In the genomic region with DNA sequence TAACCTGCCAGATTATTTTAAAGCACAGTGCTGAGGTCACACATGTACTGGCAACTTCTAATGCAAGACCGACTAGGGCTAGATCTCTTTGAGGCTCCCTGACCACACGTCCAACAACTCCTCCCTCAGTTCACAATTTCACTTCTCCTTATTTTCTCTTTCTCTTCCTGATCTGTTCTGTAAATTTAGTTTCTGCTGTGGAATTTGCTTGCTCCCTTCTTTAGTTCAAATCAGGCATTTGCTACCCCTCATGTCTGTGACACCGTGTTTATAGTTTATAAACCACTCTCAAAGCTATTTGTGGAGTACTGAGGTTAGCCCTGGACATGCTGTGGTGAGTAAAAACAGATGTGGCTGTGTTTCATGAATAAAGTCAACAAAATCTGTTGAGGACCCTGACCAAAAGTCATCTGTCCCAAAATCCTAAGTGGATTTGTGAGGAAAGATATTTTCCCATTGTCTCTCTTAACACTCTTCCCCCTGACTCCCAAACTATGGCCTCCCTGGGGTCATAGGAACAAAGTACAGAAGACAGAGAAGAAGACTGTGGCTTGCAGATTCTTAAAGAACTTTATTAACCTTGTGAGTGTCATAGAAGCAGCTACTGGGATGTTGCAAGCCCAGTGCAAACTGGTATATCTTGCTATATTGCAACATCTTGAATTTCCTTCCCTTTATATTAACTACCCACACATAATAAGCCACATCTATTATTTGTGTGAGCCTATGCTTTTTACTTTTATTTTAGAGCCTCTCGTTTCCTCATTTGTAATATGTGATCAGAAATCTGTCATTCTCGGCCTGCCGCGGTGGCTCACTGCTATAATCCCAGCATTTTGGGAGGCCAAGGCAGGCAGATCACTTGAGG, we compare ENCODE assay signal across 9 cellular contexts. TPM values are rescaled to one million over a fixed set of nuclear protein-coding genes. Genes with fewer than 3 reads are reported as not detected.
DNase-seq lines count a peak whose midpoint lies in the region; ATAC-seq and TF ChIP-seq lines count a peak whose summit lies in the region.
"Had no signal": no experiment of that assay in that cellular context is flagged by ENCODE, and none has a peak within 500 bp of the region (broad histone marks: within the 10 kb centered on the region; RNA-seq: fewer than 3 reads in every experiment).

No MANE protein-coding gene starts in this region.

- H2BK5ac ChIP-seq in neuronal stem cell (ENCODE audit: low read length) = no peak overlapping the region

- H2BK12ac ChIP-seq in neuronal stem cell (ENCODE audit: low read length) = no peak overlapping the region

- peak; percentile 33 for ATAC-seq in HG02678 (IDR thresholded peaks at IDR 0.05; ENCODE audit: unreplicated experiment)
- no peak for ATAC-seq in foreskin keratinocyte
- ATAC-seq in GM19467 (IDR thresholded peaks at IDR 0.05; ENCODE audit: unreplicated experiment) = no peak

- H3K4me2 ChIP-seq in neuronal stem cell (ENCODE audit: insufficient read depth, low read length, poor library complexity, severe bottlenecking) = no peak overlapping the region

- H3K27ac ChIP-seq in foreskin keratinocyte (no peak overlapping the region), neuronal stem cell (replicated peaks; ENCODE audit: low read length) (no peak overlapping the region)
- H3K27ac ChIP-seq: testis had no signal

- no peaks in the 10 kb centered on the region for H3K9me3 ChIP-seq in mononuclear cell (ENCODE audit: low read depth, low read length)
- H3K9me3 ChIP-seq in neuronal stem cell (replicated peaks in 1 of 2; ENCODE audit: control insufficient read depth in 2 of 2, insufficient read depth in 1 of 2, low read depth in 1 of 2, low read length in 2 of 2) = no peaks in the 10 kb centered on the region
- H3K9me3 ChIP-seq: testis had no signal

- H3K4me1 ChIP-seq in mononuclear cell (ENCODE audit: insufficient read depth, low read length) (peaks cover 68% of the 10 kb centered on the region), foreskin keratinocyte (peaks cover 10% of the 10 kb centered on the region), neuronal stem cell (ENCODE audit: control insufficient read depth in 2 of 2, insufficient read depth in 1 of 2, low read depth in 1 of 2, low read length in 2 of 2) (peaks cover 0 to 4% of the 10 kb centered on the region in 2 donors)

- no peak overlapping the region for H2AFZ ChIP-seq in neuronal stem cell (ENCODE audit: low read length)

- H3K27me3 ChIP-seq in GM06990 (replicated peaks; ENCODE audit: control insufficient read depth, insufficient read depth, low read length) (no peaks in the 10 kb centered on the region), mononuclear cell (ENCODE audit: insufficient read depth, low read length) (no peaks in the 10 kb centered on the region), foreskin keratinocyte (peaks cover 4% of the 10 kb centered on the region), neuronal stem cell (ENCODE audit: control insufficient read depth in 3 of 3, insufficient read depth in 3 of 3, low read depth in 1 of 3, low read length in 3 of 3) (peaks cover 0 to 30% (median 2%) of the 10 kb centered on the region in 3 experiments)
- H3K27me3 ChIP-seq: testis had no signal

- H4K8ac ChIP-seq in neuronal stem cell (ENCODE audit: low read depth, low read length) = no peak overlapping the region

- H3K9ac ChIP-seq in neuronal stem cell (ENCODE audit: low read depth, low read length, poor library complexity) = no peak overlapping the region

- WGBS in neuronal stem cell (ENCODE audit: extremely low coverage in 2 of 2, insufficient read length in 2 of 2, insufficient replicate concordance in 1 of 2), 2 donors = no CpG with 5 or more reads among the region's 7 CpGs

- H3K36me3 ChIP-seq in GM06990 (ENCODE audit: control insufficient read depth, insufficient read depth, low read length) (no peaks in the 10 kb centered on the region), neuronal stem cell (replicated peaks in 1 of 2; ENCODE audit: control insufficient read depth in 2 of 2, insufficient read depth in 2 of 2, low read length in 2 of 2) (no peaks in the 10 kb centered on the region)

- no peak overlapping the region for H3K4ac ChIP-seq in neuronal stem cell (ENCODE audit: low read length)

- no peak overlapping the region for H2BK120ac ChIP-seq in neuronal stem cell (ENCODE audit: low read depth, low read length)

- peak overlapping the region; percentile 11 for H3K4me3 ChIP-seq in GM06990 (replicated peaks; ENCODE audit: low read depth, low read length)
- peak overlapping the region; percentile 34 for H3K4me3 ChIP-seq in mononuclear cell (ENCODE audit: low read length)
- no peak overlapping the region for H3K4me3 ChIP-seq in neuronal stem cell (ENCODE audit: low read length in 2 of 2)
- H3K4me3 ChIP-seq: testis had no signal

- TF ChIP-seq CTCF in GM06990 (IDR thresholded peaks at IDR 0.05; ENCODE audit: insufficient read depth, low read length, poor library complexity, severe bottlenecking) = no peak
- TF ChIP-seq CTCF in foreskin keratinocyte (conservative IDR thresholded peaks at IDR 0.05) = no peak

- H3K18ac ChIP-seq in neuronal stem cell (ENCODE audit: low read length) = no peak overlapping the region

- H3K23ac ChIP-seq in neuronal stem cell (ENCODE audit: low read depth, low read length, poor library complexity) = no peak overlapping the region

- peaks cover 8% of the 10 kb centered on the region for H3K79me1 ChIP-seq in neuronal stem cell (ENCODE audit: low read depth, low read length)

- DNase-seq in GM06990 (ENCODE audit: extremely low read depth, insufficient read length) (peak; percentile 49), OCI-M1 (lab: John Stamatoyannopoulos, UW) (peak; percentile 45), foreskin keratinocyte (no peak), neuronal stem cell (ENCODE audit: low spot score) (no peak)
- DNase-seq in activated CD4-positive, CD25-positive, alpha-beta regulatory T cell treated with anti-CD3 and anti-CD28 coated beads, Interleukin-2, amount 50 U/mL, for 72 hours = no peak
- DNase-seq: testis had no signal

- H2BK15ac ChIP-seq in neuronal stem cell (ENCODE audit: low read length) = no peak overlapping the region

- H2AK5ac ChIP-seq in neuronal stem cell (ENCODE audit: low read depth, low read length) = no peak overlapping the region

- H3K14ac ChIP-seq in neuronal stem cell (ENCODE audit: low read length) = no peak overlapping the region

- H4K91ac ChIP-seq in neuronal stem cell (ENCODE audit: low read depth, low read length, poor library complexity) = no peak overlapping the region

RNA-seq across cellular contexts. Expression of a gene that starts 3.5 kb away (rescaled TPM):
- total RNA-seq in mononuclear cell (25.7 TPM), foreskin keratinocyte (52.2 and 81.9 TPM in 2 replicates)
- 85.0 and 124 TPM in 2 replicates for polyA plus RNA-seq in foreskin keratinocyte
- 33.6 TPM for polyA plus RNA-seq in neuronal stem cell (2013, experiment 1 of 2)
- 31.2 TPM for polyA plus RNA-seq in neuronal stem cell (2013, experiment 2 of 2)

Comparison
In these comparisons a context has a peak if more than half of its experiments do, and no peak if none do; other contexts are left out.
1. DNase-seq: peak in GM06990 (single experiment) and OCI-M1 (single experiment); none in foreskin keratinocyte (0 of 2), neuronal stem cell (single experiment) and activated CD4-positive, CD25-positive, alpha-beta regulatory T cell treated with anti-CD3 and anti-CD28 coated beads, Interleukin-2, amount 50 U/mL, for 72 hours (single experiment).
2. H3K4me3 ChIP-seq: peak in GM06990 (single experiment) and mononuclear cell (single experiment); none in neuronal stem cell (0 of 2).